ENCODE assay signal across 13 cellular contexts in genomic region chr13:30047154-30047874, GRCh38.
DNase-seq lines count a peak whose midpoint lies in the region; FAIRE-seq and TF ChIP-seq lines count a peak whose summit lies in the region.
"Had no signal": no experiment of that assay in that cellular context is flagged by ENCODE, and none has a peak within 500 bp of the region (broad histone marks: within the 10 kb centered on the region; RNA-seq: fewer than 3 reads in every experiment).

No MANE protein-coding gene starts in this region.

- no peaks in the 10 kb centered on the region for H4K20me1 ChIP-seq in BLaER1

- H3K9me3 ChIP-seq in BLaER1 = no peaks in the 10 kb centered on the region
- H3K9me3 ChIP-seq: prostate gland had no signal

- H3K36me3 ChIP-seq in BLaER1 = no peaks in the 10 kb centered on the region
- H3K36me3 ChIP-seq: prostate gland had no signal

- no peak overlapping the region for H3K27ac ChIP-seq in BLaER1
- H3K27ac ChIP-seq: prostate gland had no signal

- intact Hi-C loops in posterior vena cava (cut with DNase I) = no loop called here

- H3K4me1 ChIP-seq in BLaER1 = peaks cover 20% of the 10 kb centered on the region
- H3K4me1 ChIP-seq: prostate gland had no signal

- peak overlapping the region; percentile 17 for H3K4me2 ChIP-seq in BLaER1

- no peak for DNase-seq in GM12891 (ENCODE audit: insufficient read length, low spot score)
- DNase-seq in OCI-M1 (lab: John Stamatoyannopoulos, UW) = peak; percentile 2
- DNase-seq in fibroblast of peridontal ligament (ENCODE audit: extremely low read depth) = peak; percentile 58
- DNase-seq in epidermal melanocyte (ENCODE audit: insufficient read length, low spot score) = no peak
- no peak for DNase-seq in posterior vena cava (ENCODE audit: low spot score)
- no peak for DNase-seq in hypothalamus (lab: John Stamatoyannopoulos, UW)
- no peak for DNase-seq in occipital lobe (lab: John Stamatoyannopoulos, UW)
- DNase-seq: cortex of kidney; NCI-H2107; stimulated activated CD4-positive, alpha-beta T cell treated with anti-CD3 and anti-CD28 coated beads, Interleukin-1b, Interleukin-23, amount 100 ng/mL, for 48 hours had no signal

- no peak for FAIRE-seq in GM12891 (lab: Jason Lieb, UNC)
- FAIRE-seq: K562 had no signal

- no peak overlapping the region for H3K9ac ChIP-seq in BLaER1

- no peak for TF ChIP-seq POLR2A in GM12891 (IDR thresholded peaks at IDR 0.05; ENCODE audit: low read depth, low read length)

- H3K4me3 ChIP-seq in BLaER1 = no peak overlapping the region
- H3K4me3 ChIP-seq: K562, prostate gland had no signal

- H3K27me3 ChIP-seq in BLaER1 = no peaks in the 10 kb centered on the region

TF ChIP-seq in GM12891, 5 proteins besides CTCF, POLR2A, EP300 and RAD21:
- TF ChIP-seq SPI1 (IDR thresholded peaks at IDR 0.05; ENCODE audit: low read depth, low read length) (0 out of 2 replicates have a peak, but pooled peaks have one; percentile 14), POLR2AphosphoS5 (IDR thresholded peaks at IDR 0.05; ENCODE audit: low read depth, low read length) (no peak)

Comparison
In these comparisons a context has a peak if more than half of its experiments do, and no peak if none do; other contexts are left out.
1. DNase-seq: peak in OCI-M1 (single experiment) and fibroblast of peridontal ligament (single experiment); none in GM12891 (single experiment), epidermal melanocyte (single experiment), posterior vena cava (single experiment), hypothalamus (0 of 51) and occipital lobe (single experiment).